In the genomic region with DNA sequence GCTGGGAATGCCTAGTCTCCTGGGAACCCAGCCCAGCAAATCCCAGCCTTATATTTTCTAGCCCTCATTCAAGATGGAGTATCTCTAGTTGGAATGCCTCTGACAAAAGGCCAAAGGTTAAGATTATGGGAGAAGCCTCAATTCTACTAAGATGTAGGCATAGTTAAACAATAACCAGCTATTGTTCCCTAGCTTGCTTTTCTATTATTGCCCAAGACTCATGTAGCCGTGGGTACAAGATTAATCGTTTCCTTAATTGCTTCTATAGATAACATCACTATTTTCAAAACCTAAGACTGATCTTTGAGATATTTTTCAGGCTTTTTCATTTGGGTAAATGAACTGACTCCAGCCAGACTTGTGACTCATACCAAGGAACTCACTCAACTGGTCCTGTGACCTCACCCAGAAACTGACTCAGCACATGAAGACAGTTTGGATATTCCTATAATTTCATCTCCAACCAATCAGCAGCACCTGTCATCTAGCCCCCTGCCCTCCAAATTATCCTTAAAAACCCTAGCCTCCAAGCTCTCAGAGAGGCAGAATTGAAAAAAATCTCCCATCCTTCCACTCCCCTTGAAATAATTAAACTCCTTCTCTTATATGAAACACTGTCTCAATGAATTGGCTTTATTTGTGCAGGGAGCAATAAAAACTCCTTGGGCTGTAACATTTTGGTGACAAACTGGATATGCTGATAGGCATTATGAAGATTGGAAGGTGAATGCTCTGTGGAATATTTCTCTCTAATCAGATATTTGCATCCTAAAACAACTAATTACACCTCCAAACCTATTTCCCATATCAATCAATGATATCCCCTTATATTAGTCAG, we compare ENCODE assay signal across 11 cellular contexts.
A peak's percentile ranks its signal among the peaks of the same experiment; 100 is the strongest.
DNase-seq lines count a peak whose midpoint lies in the region; ATAC-seq and TF ChIP-seq lines count a peak whose summit lies in the region.
"Had no signal": no experiment of that assay in that cellular context is flagged by ENCODE, and none has a peak within 500 bp of the region (broad histone marks: within the 10 kb centered on the region; RNA-seq: fewer than 3 reads in every experiment).

No MANE protein-coding gene starts in this region.

- POLR2A ChIA-PET in GM10248 (lab: Yijun Ruan, JAX), result no interaction called here

- no peak for TF ChIP-seq CTCF in body of pancreas (IDR thresholded peaks at IDR 0.05)
- no peak for TF ChIP-seq CTCF in kidney epithelial cell (IDR thresholded peaks at IDR 0.05; ENCODE audit: insufficient read depth, low read length, poor library complexity, severe bottlenecking)
- TF ChIP-seq CTCF in GM10248 (IDR thresholded peaks at IDR 0.05; ENCODE audit: control extremely low read depth, extremely low read depth, low read depth, missing control alignments), result no peak

- intact Hi-C loops in body of pancreas (cut with DNase I), result no loop called here
- intact Hi-C loops in aorta (cut with DNase I), result no loop called here

- H3K4me1 ChIP-seq in body of pancreas (no peaks in the 10 kb centered on the region), aorta (ENCODE audit: control insufficient read depth in 1 of 2, insufficient read depth in 2 of 2, low read length in 2 of 2) (no peaks in the 10 kb centered on the region)

- CTCF ChIA-PET in GM10248 (lab: Yijun Ruan, JAX), result interaction anchor here (0.8 kb wide), 1 partner anchor 9 kb away, joined by 3 read pairs; no protein-coding TSS in a partner anchor

- WGBS in body of pancreas, 2 donors, result 3 to 7% methylated on average over 2 of the region's 2 CpGs
- 1% methylated on average over 2 of the region's 2 CpGs for WGBS in aorta, 2 donors

- DNase-seq in SIG-M5 treated with dmso at 0.1 percent for 504 hours (lab: John Stamatoyannopoulos, UW; ENCODE audit: unreplicated experiment) (peak; percentile 65), SIG-M5 (lab: John Stamatoyannopoulos, UW) (no peak), body of pancreas (peak in 2 of 4 donors; percentile 10 to 29), kidney epithelial cell (ENCODE audit: low read depth) (peak; percentile 95), aorta (no peak), GM10248 (ENCODE audit: extremely low spot score) (no peak), erythroblast (lab: John Stamatoyannopoulos, UW) (no peak)
- DNase-seq: NCI-H1930; stimulated activated CD4-positive, alpha-beta T cell treated with anti-CD3 and anti-CD28 coated beads, Interleukin-15, amount 100 ng/mL, for 24 hours had no signal

- no peaks in the 10 kb centered on the region for H3K36me3 ChIP-seq in body of pancreas (replicated peaks in 1 of 2; ENCODE audit: insufficient read depth in 1 of 2, low read depth in 2 of 2)
- no peaks in the 10 kb centered on the region for H3K36me3 ChIP-seq in kidney epithelial cell (ENCODE audit: control insufficient read depth, insufficient read depth, low read length)
- no peaks in the 10 kb centered on the region for H3K36me3 ChIP-seq in aorta (ENCODE audit: control insufficient read depth in 1 of 2, insufficient read depth in 2 of 2, low read length in 1 of 2)

- TF ChIP-seq POLR2A in body of pancreas (IDR thresholded peaks at IDR 0.05), result no peak
- TF ChIP-seq POLR2A in erythroblast (IDR thresholded peaks at IDR 0.05; ENCODE audit: low read length), result no peak

- H3K27me3 ChIP-seq in body of pancreas (no peaks in the 10 kb centered on the region), kidney epithelial cell (ENCODE audit: control insufficient read depth, insufficient read depth, low read length) (no peaks in the 10 kb centered on the region), aorta (ENCODE audit: control insufficient read depth in 1 of 2, insufficient read depth in 2 of 2, low read length in 1 of 2) (no peaks in the 10 kb centered on the region)

- H3K27ac ChIP-seq in body of pancreas, result no peak overlapping the region
- H3K27ac ChIP-seq in aorta (ENCODE audit: low read depth in 1 of 2, low read length in 2 of 2), result no peak overlapping the region
- H3K27ac ChIP-seq: VCaP had no signal

- no peaks in the 10 kb centered on the region for H3K9me3 ChIP-seq in body of pancreas
- no peaks in the 10 kb centered on the region for H3K9me3 ChIP-seq in aorta (ENCODE audit: control insufficient read depth, low read length)

- no peak overlapping the region for H3K4me3 ChIP-seq in body of pancreas
- H3K4me3 ChIP-seq in kidney epithelial cell (ENCODE audit: low read depth, low read length), result no peak overlapping the region
- H3K4me3 ChIP-seq in aorta (ENCODE audit: low read length in 2 of 2), result no peak overlapping the region

- ATAC-seq in body of pancreas (peak; percentile 55), aorta (ENCODE audit: low FRiP score) (peak; percentile 73), HG02763 (IDR thresholded peaks at IDR 0.05; ENCODE audit: unreplicated experiment) (no peak)

Comparison
In these comparisons a context has a peak if more than half of its experiments do, and no peak if none do; other contexts are left out.
1. DNase-seq: peak in SIG-M5 treated with dmso at 0.1 percent for 504 hours (single experiment) and kidney epithelial cell (single experiment); none in SIG-M5 (single experiment), aorta (0 of 2), GM10248 (single experiment) and erythroblast (0 of 2).